ENCODE assay signal across 26 cellular contexts in genomic region chr4:75736862-75737261, GRCh38. TPM values are rescaled to one million over a fixed set of nuclear protein-coding genes. Genes with fewer than 3 reads are reported as not detected.
DNase-seq lines count a peak whose midpoint lies in the region; ATAC-seq, FAIRE-seq and TF ChIP-seq lines count a peak whose summit lies in the region.
"Had no signal": no experiment of that assay in that cellular context is flagged by ENCODE, and none has a peak within 500 bp of the region (broad histone marks: within the 10 kb centered on the region; RNA-seq: fewer than 3 reads in every experiment).

No MANE protein-coding gene starts in this region.

- WGBS in HepG2 (ENCODE audit: low lambda C conversion rate), result 65% methylated on average over 2 of the region's 2 CpGs
- WGBS in mesenchymal stem cell, result 100% methylated on average over 1 of the region's 2 CpGs

- H3K4me2 ChIP-seq in HepG2 (ENCODE audit: low read depth, low read length) (peak overlapping the region; percentile 23; the same call in 1 of the 2 replicates), mesenchymal stem cell (ENCODE audit: low read length, poor library complexity, severe bottlenecking) (no peak overlapping the region)
- H3K4me2 ChIP-seq: hepatocyte, SK-N-SH had no signal

- no peak overlapping the region for H4K91ac ChIP-seq in mesenchymal stem cell (ENCODE audit: low read length)

- H3K79me1 ChIP-seq in mesenchymal stem cell (replicated peaks; ENCODE audit: low read length, poor library complexity, severe bottlenecking), result peaks cover 5% of the 10 kb centered on the region

- no peak overlapping the region for H2AK5ac ChIP-seq in mesenchymal stem cell (ENCODE audit: low read length, severe bottlenecking)

- H3K23ac ChIP-seq in mesenchymal stem cell (ENCODE audit: low read length in 2 of 2), result no peak overlapping the region

- no peak overlapping the region for H3K27ac Mint-ChIP-seq in activated T-helper 2 cell treated with anti-CD3 and anti-CD28 coated beads, Interferon-gamma antibody, Interleukin-2, Interleukin-4, amounts not matched to agents 10 μg/mL and 5 μg/mL and 100 μg/mL, durations not matched to agents 14 hours and 24 hours and 36 hours
- H3K27ac Mint-ChIP-seq: activated B cell treated with CpG ODN at 0.5 μM for 24 hours; activated CD4-positive, alpha-beta memory T cell treated with anti-CD3 and anti-CD28 coated beads for 36 hours; activated naive CD8-positive, alpha-beta T cell treated with anti-CD3 and anti-CD28 coated beads, Interleukin-2, amount 50 U/mL, for 24 hours; dendritic cell treated with granulocyte-macrophage colony-stimulating factor and Interleukin-4, amounts not matched to agents 40 ng/mL and 50 ng/mL, for 4 days; type B pancreatic cell had no signal

- H2BK12ac ChIP-seq in mesenchymal stem cell (ENCODE audit: low read length in 2 of 2), result no peak overlapping the region

- no peak overlapping the region for H3K4me3 ChIP-seq in fibroblast of pulmonary artery (replicated peaks; ENCODE audit: low read depth, low read length)
- H3K4me3 ChIP-seq in HepG2 (replicated peaks in 1 of 3; ENCODE audit: insufficient read depth in 1 of 3, low read depth in 2 of 3, low read length in 3 of 3), result no peak overlapping the region
- H3K4me3 ChIP-seq in mesenchymal stem cell (ENCODE audit: insufficient read depth in 1 of 2, low read depth in 1 of 2, low read length in 2 of 2), result no peak overlapping the region
- H3K4me3 ChIP-seq: breast epithelium, hepatocyte, lung had no signal

- peaks cover 6% of the 10 kb centered on the region for H3K4me1 Mint-ChIP-seq in activated T-helper 2 cell treated with anti-CD3 and anti-CD28 coated beads, Interferon-gamma antibody, Interleukin-2, Interleukin-4, amounts not matched to agents 10 μg/mL and 5 μg/mL and 100 μg/mL, durations not matched to agents 14 hours and 24 hours and 36 hours (ENCODE audit: low read depth)

- FAIRE-seq in HepG2 (lab: Jason Lieb, UNC), result no peak
- FAIRE-seq: A204.1, GM19239 had no signal

- peaks cover 31% of the 10 kb centered on the region for H3K36me3 Mint-ChIP-seq in activated T-helper 2 cell treated with anti-CD3 and anti-CD28 coated beads, Interferon-gamma antibody, Interleukin-2, Interleukin-4, amounts not matched to agents 10 μg/mL and 5 μg/mL and 100 μg/mL, durations not matched to agents 14 hours and 24 hours and 36 hours (ENCODE audit: low read depth)

- DNase-seq in Right ventricle myocardium inferior (ENCODE audit: missing footprints) (no peak), cardiac septum (ENCODE audit: low spot score) (no peak), fibroblast of pulmonary artery (ENCODE audit: low read depth) (peak; percentile 25), HepG2 (ENCODE audit: low spot score) (no peak), mesenchymal stem cell (no peak), NCI-H526 treated with DMSO at 0.1 percent for 48 hours (lab: John Stamatoyannopoulos, UW) (no peak)
- DNase-seq in activated T-helper 2 cell treated with anti-CD3 and anti-CD28 coated beads, Interferon-gamma antibody, Interleukin-2, Interleukin-4, amounts not matched to agents 10 μg/mL and 5 μg/mL and 100 μg/mL, durations not matched to agents 14 hours and 24 hours and 36 hours (ENCODE audit: low spot score), result no peak
- DNase-seq: activated B cell treated with CpG ODN at 0.5 μM for 24 hours; activated CD4-positive, alpha-beta memory T cell treated with anti-CD3 and anti-CD28 coated beads for 36 hours; activated effector memory CD4-positive, alpha-beta T cell treated with anti-CD3 and anti-CD28 coated beads, Interleukin-2, amount 50 U/mL, for 16 hours; activated naive CD8-positive, alpha-beta T cell treated with anti-CD3 and anti-CD28 coated beads, Interleukin-2, amount 50 U/mL, for 24 hours; Calu3; foreskin fibroblast; immature natural killer cell; NCI-H146; NCI-H510A treated with DMSO at 0.1 percent for 48 hours; SK-N-SH; stimulated activated CD8-positive, alpha-beta memory T cell treated with anti-CD3 and anti-CD28 coated beads, Interleukin-4, amount 100 ng/mL, for 48 hours had no signal

- intact Hi-C loops in Right ventricle myocardium inferior (cut with DNase I) (no loop called here), cardiac septum (cut with DNase I) (no loop called here), HepG2 (cut with micrococcal nuclease; ENCODE audit: unreplicated experiment) (no loop called here)
- intact Hi-C loops in activated T-helper 2 cell treated with anti-CD3 and anti-CD28 coated beads, Interferon-gamma antibody, Interleukin-2, Interleukin-4, amounts not matched to agents 10 μg/mL and 5 μg/mL and 100 μg/mL, durations not matched to agents 14 hours and 24 hours and 36 hours (cut with micrococcal nuclease), result no loop called here

- no peak overlapping the region for H3K4ac ChIP-seq in mesenchymal stem cell (ENCODE audit: low read depth in 1 of 2, low read length in 2 of 2)

- POLR2A ChIA-PET in HepG2 (lab: Yijun Ruan, JAX), result interaction anchor here (1.5 to 2.2 kb wide), 2 partner anchors 10 to 12 kb away, joined by 3 to 11 read pairs; partner anchors contain the start of gene USO1

- H2BK5ac ChIP-seq in mesenchymal stem cell (ENCODE audit: low read depth, low read length, poor library complexity, severe bottlenecking), result no peak overlapping the region

- no peaks in the 10 kb centered on the region for H3K27me3 Mint-ChIP-seq in activated T-helper 2 cell treated with anti-CD3 and anti-CD28 coated beads, Interferon-gamma antibody, Interleukin-2, Interleukin-4, amounts not matched to agents 10 μg/mL and 5 μg/mL and 100 μg/mL, durations not matched to agents 14 hours and 24 hours and 36 hours (ENCODE audit: low read depth)
- H3K27me3 Mint-ChIP-seq: activated B cell treated with CpG ODN at 0.5 μM for 24 hours; activated CD4-positive, alpha-beta memory T cell treated with anti-CD3 and anti-CD28 coated beads for 36 hours; activated naive CD8-positive, alpha-beta T cell treated with anti-CD3 and anti-CD28 coated beads, Interleukin-2, amount 50 U/mL, for 24 hours; dendritic cell treated with granulocyte-macrophage colony-stimulating factor and Interleukin-4, amounts not matched to agents 40 ng/mL and 50 ng/mL, for 4 days; type B pancreatic cell had no signal

- no peak overlapping the region for H2BK15ac ChIP-seq in mesenchymal stem cell (ENCODE audit: low read depth, poor library complexity, severe bottlenecking)

- H3K14ac ChIP-seq in mesenchymal stem cell (ENCODE audit: low read length in 2 of 2), result no peak overlapping the region

- in situ Hi-C loops in HepG2 (cut with HindIII; ENCODE audit: extremely low pct_ligation_motif_present, low pct_unique_long_range_greater_than_20kb), result no loop called here

- TF ChIP-seq EP300 in HepG2 (IDR thresholded peaks at IDR 0.05; ENCODE audit: low read depth in 2 of 2, low read length in 2 of 2), result no peak
- TF ChIP-seq EP300 in HepG2 (CRISPR knock-in tag; IDR thresholded peaks at IDR 0.05; ENCODE audit: borderline replicate concordance), result no peak

- H3K9me3 ChIP-seq in HepG2 (ENCODE audit: low read length) (no peaks in the 10 kb centered on the region), mesenchymal stem cell (ENCODE audit: control insufficient read depth, low read length) (no peaks in the 10 kb centered on the region)
- H3K9me3 ChIP-seq: breast epithelium, SK-N-SH had no signal

- TF ChIP-seq RAD21 in HepG2 (CRISPR knock-in tag; IDR thresholded peaks at IDR 0.05), result no peak

- peaks cover 6% of the 10 kb centered on the region for H3K9me3 Mint-ChIP-seq in activated T-helper 2 cell treated with anti-CD3 and anti-CD28 coated beads, Interferon-gamma antibody, Interleukin-2, Interleukin-4, amounts not matched to agents 10 μg/mL and 5 μg/mL and 100 μg/mL, durations not matched to agents 14 hours and 24 hours and 36 hours
- H3K9me3 Mint-ChIP-seq: activated B cell treated with CpG ODN at 0.5 μM for 24 hours; activated naive CD8-positive, alpha-beta T cell treated with anti-CD3 and anti-CD28 coated beads, Interleukin-2, amount 50 U/mL, for 24 hours; dendritic cell treated with granulocyte-macrophage colony-stimulating factor and Interleukin-4, amounts not matched to agents 40 ng/mL and 50 ng/mL, for 4 days; immature natural killer cell had no signal

- H3K36me3 ChIP-seq in HepG2 (replicated peaks in 1 of 2; ENCODE audit: control insufficient read depth in 1 of 2, insufficient read depth in 2 of 2, low read length in 2 of 2) (no peaks in the 10 kb centered on the region; a peak in 1 of 5 replicates), mesenchymal stem cell (ENCODE audit: control insufficient read depth in 1 of 2, insufficient read depth in 2 of 2, low read depth in 1 of 2, low read length in 2 of 2) (peaks cover 6 to 15% of the 10 kb centered on the region in 2 experiments)
- H3K36me3 ChIP-seq: breast epithelium had no signal

- H3K18ac ChIP-seq in mesenchymal stem cell (ENCODE audit: low read depth in 1 of 2, low read length in 2 of 2), result no peak overlapping the region

- peaks cover 24% of the 10 kb centered on the region for H3K4me1 ChIP-seq in HepG2 (ENCODE audit: insufficient read depth, low read length)
- H3K4me1 ChIP-seq in mesenchymal stem cell (ENCODE audit: control insufficient read depth, insufficient read depth, low read depth, low read length), result peaks cover 1% of the 10 kb centered on the region
- H3K4me1 ChIP-seq: breast epithelium had no signal

- H2BK120ac ChIP-seq in mesenchymal stem cell (ENCODE audit: low read depth, low read length), result no peak overlapping the region

- TF ChIP-seq CTCF in fibroblast of pulmonary artery (IDR thresholded peaks at IDR 0.05; ENCODE audit: low read length, missing control alignments) (no peak), HepG2 (CRISPR knock-in tag; IDR thresholded peaks at IDR 0.05) (no peak)

- no peak overlapping the region for H4K8ac ChIP-seq in mesenchymal stem cell (ENCODE audit: low read length)

- H3K9ac ChIP-seq in HepG2 (ENCODE audit: insufficient read depth, low read depth, low read length), result no peak overlapping the region
- H3K9ac ChIP-seq in mesenchymal stem cell (ENCODE audit: low read length), result no peak overlapping the region
- H3K9ac ChIP-seq: SK-N-SH had no signal

- CTCF ChIA-PET in HepG2 (lab: Yijun Ruan, JAX; ENCODE audit: low intra/inter-chr PET ratio, low total read pairs), result no interaction called here

- ATAC-seq in Right ventricle myocardium inferior (peak; percentile 76), HepG2 (peak; percentile 65), HG03378 (IDR thresholded peaks at IDR 0.05; ENCODE audit: unreplicated experiment) (no peak)
- ATAC-seq: activated naive CD8-positive, alpha-beta T cell treated with anti-CD3 and anti-CD28 coated beads, Interleukin-2, amount 50 U/mL, for 24 hours had no signal

- H2AFZ ChIP-seq in HepG2 (ENCODE audit: low read length) (no peak overlapping the region), mesenchymal stem cell (ENCODE audit: low read depth, low read length) (no peak overlapping the region)
- H2AFZ ChIP-seq: hepatocyte had no signal

- TF ChIP-seq POLR2A in HepG2 (IDR thresholded peaks at IDR 0.05; ENCODE audit: insufficient read depth in 1 of 2, low read depth in 2 of 2, low read length in 2 of 2), result no peak

- peaks cover 18% of the 10 kb centered on the region; the same call in 1 of the 2 replicates for H4K20me1 ChIP-seq in HepG2 (ENCODE audit: insufficient read depth, low read length)

- BruUV-seq in HepG2 (replicated peaks; lab: Mats Ljungman, UMichigan), result no TSS peak

- peaks cover 53% of the 10 kb centered on the region for H3K79me2 ChIP-seq in HepG2 (ENCODE audit: insufficient read depth, low read length)

- H3K27me3 ChIP-seq in HepG2 (ENCODE audit: control insufficient read depth in 1 of 2, insufficient read depth in 2 of 2, low read length in 2 of 2) (no peaks in the 10 kb centered on the region), mesenchymal stem cell (ENCODE audit: control insufficient read depth in 1 of 2, insufficient read depth in 1 of 2, low read length in 2 of 2) (no peaks in the 10 kb centered on the region)
- H3K27me3 ChIP-seq: breast epithelium, hepatocyte had no signal

- H3K4me3 Mint-ChIP-seq in activated T-helper 2 cell treated with anti-CD3 and anti-CD28 coated beads, Interferon-gamma antibody, Interleukin-2, Interleukin-4, amounts not matched to agents 10 μg/mL and 5 μg/mL and 100 μg/mL, durations not matched to agents 14 hours and 24 hours and 36 hours (ENCODE audit: low read depth), result no peak overlapping the region
- H3K4me3 Mint-ChIP-seq: activated B cell treated with CpG ODN at 0.5 μM for 24 hours; activated CD4-positive, alpha-beta memory T cell treated with anti-CD3 and anti-CD28 coated beads for 36 hours; activated naive CD8-positive, alpha-beta T cell treated with anti-CD3 and anti-CD28 coated beads, Interleukin-2, amount 50 U/mL, for 24 hours; dendritic cell treated with granulocyte-macrophage colony-stimulating factor and Interleukin-4, amounts not matched to agents 40 ng/mL and 50 ng/mL, for 4 days; immature natural killer cell; type B pancreatic cell had no signal

- H3K27ac ChIP-seq in HepG2 (ENCODE audit: extremely low read length, insufficient read depth, low read length) (peak overlapping the region; percentile 27), mesenchymal stem cell (ENCODE audit: low read length, poor library complexity, severe bottlenecking) (no peak overlapping the region)
- H3K27ac ChIP-seq: breast epithelium, hepatocyte had no signal

RNA-seq across cellular contexts. Expression of gene USO1, which starts 12.5 kb away (rescaled TPM):
- total RNA-seq in Right ventricle myocardium inferior (85.0 TPM), cardiac septum (70.5 TPM), HepG2 (2016; rRNA removed; fragmentation: Illumina TruSeq; extraction: Trizol) (87.7 and 111 TPM in 2 replicates)
- total RNA-seq in HepG2 (2016; cell fraction: cytosol; rRNA removed; fragmentation: Illumina TruSeq; extraction: Trizol; ENCODE audit: low read depth), result 8.7 and 10.1 TPM in 2 replicates
- 86.1 and 107 TPM in 2 replicates for total RNA-seq in HepG2 (2016; cell fraction: insoluble cytoplasmic fraction; rRNA removed; fragmentation: Illumina TruSeq; extraction: Trizol)
- 34.3 and 42.9 TPM in 2 replicates for total RNA-seq in HepG2 (2016; cell fraction: membrane; rRNA removed; fragmentation: Illumina TruSeq; extraction: Trizol)
- 67.4 and 83.9 TPM in 2 replicates for total RNA-seq in HepG2 (2016; cell fraction: nucleus; rRNA removed; fragmentation: Illumina TruSeq; extraction: Trizol)
- polyA plus RNA-seq in HepG2 (2011; rRNA removed), result 40.8 and 52.2 TPM in 2 replicates
- polyA plus RNA-seq in HepG2 (2011; cell fraction: cytosol; rRNA removed), result 21.5 and 31.4 TPM in 2 replicates
- polyA plus RNA-seq in HepG2 (2011; cell fraction: nucleus; rRNA removed), result 16.6 and 18.0 TPM in 2 replicates
- 42.8 and 53.1 TPM in 2 replicates for polyA plus RNA-seq in HepG2 (2012)
- polyA plus RNA-seq in HepG2 (2016; cell fraction: cytosol; fragmentation: Illumina TruSeq; extraction: Trizol; ENCODE audit: low read depth), result 3.9 and 4.3 TPM in 2 replicates
- polyA plus RNA-seq in HepG2 (2016; cell fraction: insoluble cytoplasmic fraction; fragmentation: Illumina TruSeq; extraction: Trizol; ENCODE audit: low read depth), result 72.4 and 76.4 TPM in 2 replicates
- polyA plus RNA-seq in HepG2 (2016; cell fraction: membrane; fragmentation: Illumina TruSeq; extraction: Trizol; ENCODE audit: low read depth), result 16.6 and 19.6 TPM in 2 replicates
- 78.1 and 78.9 TPM in 2 replicates for polyA plus RNA-seq in HepG2 (2016; cell fraction: nucleus; fragmentation: Illumina TruSeq; extraction: Trizol; ENCODE audit: insufficient read depth, low read depth)
- 14.8 and 29.1 TPM in 2 replicates for polyA minus RNA-seq in HepG2 (2011; rRNA and poly(A)+ RNA removed; ENCODE audit: low replicate concordance)
- 40.9 and 44.0 TPM in 2 replicates for polyA minus RNA-seq in HepG2 (2011; cell fraction: cytosol; rRNA and poly(A)+ RNA removed)
- 50.7 and 56.3 TPM in 2 replicates for polyA minus RNA-seq in HepG2 (2011; cell fraction: nucleus; rRNA and poly(A)+ RNA removed)
- 57.4 and 59.0 TPM in 2 replicates for total RNA-seq in activated T-helper 2 cell treated with anti-CD3 and anti-CD28 coated beads, Interferon-gamma antibody, Interleukin-2, Interleukin-4, amounts not matched to agents 10 μg/mL and 5 μg/mL and 100 μg/mL, durations not matched to agents 14 hours and 24 hours and 36 hours
- 68.2 TPM for polyA plus RNA-seq in mesenchymal stem cell (2013, experiment 1 of 2)
- 72.2 TPM for polyA plus RNA-seq in mesenchymal stem cell (2013, experiment 2 of 2)
